Comparison of ENCODE assay signal across 9 cellular contexts in genomic region chr10:124419635-124420034, GRCh38. TPM values are rescaled to one million over a fixed set of nuclear protein-coding genes. Genes with fewer than 3 reads are reported as not detected.
A peak's percentile ranks its signal among the peaks of the same experiment; 100 is the strongest.
DNase-seq lines count a peak whose midpoint lies in the region; ATAC-seq and TF ChIP-seq lines count a peak whose summit lies in the region.
"Had no signal": no experiment of that assay in that cellular context is flagged by ENCODE, and none has a peak within 500 bp of the region (broad histone marks: within the 10 kb centered on the region; RNA-seq: fewer than 3 reads in every experiment).

No MANE protein-coding gene starts in this region.

- TF ChIP-seq CTCF in glutamatergic neuron (IDR thresholded peaks at IDR 0.05; ENCODE audit: partially characterized antibody, unreplicated experiment) (no peak), spleen (IDR thresholded peaks at IDR 0.05 in 8 of 11, conservative IDR thresholded peaks at IDR 0.05 in 3 of 11) (no peak)

- no peaks in the 10 kb centered on the region for H3K9me3 ChIP-seq in spleen
- H3K9me3 ChIP-seq: thoracic aorta had no signal

- no peaks in the 10 kb centered on the region for H3K36me3 Mint-ChIP-seq in activated naive CD4-positive, alpha-beta T cell treated with anti-CD3 and anti-CD28 coated beads, Interleukin-2, amount 50 U/mL, for 24 hours
- no peaks in the 10 kb centered on the region for H3K36me3 Mint-ChIP-seq in activated naive CD4-positive, alpha-beta T cell treated with anti-CD3 and anti-CD28 coated beads, Interleukin-2, amount 50 U/mL, for 72 hours
- H3K36me3 Mint-ChIP-seq in T-cell: no peaks in the 10 kb centered on the region
- H3K36me3 Mint-ChIP-seq in glutamatergic neuron (ENCODE audit: unreplicated experiment): no peaks in the 10 kb centered on the region

- peak overlapping the region in 4 of 8 donors; percentile 85 to 93 (median 90) for H3K4me3 ChIP-seq in spleen

- WGBS in spleen, 5 donors: 85 to 91% (median 88%) methylated on average over 10 of the region's 10 CpGs

- no peak for DNase-seq in activated naive CD4-positive, alpha-beta T cell treated with anti-CD3 and anti-CD28 coated beads, Interleukin-2, amount 50 U/mL, for 72 hours (ENCODE audit: low spot score in 2 of 2)
- DNase-seq in T-cell (no peak), glutamatergic neuron (no peak), spleen (peak; percentile 84), NCI-H1694 treated with DMSO at 0.1 percent for 48 hours (lab: John Stamatoyannopoulos, UW) (no peak), CD1c-positive myeloid dendritic cell (ENCODE audit: extremely low spot score) (no peak)
- DNase-seq in stimulated activated CD8-positive, alpha-beta memory T cell treated with anti-CD3 and anti-CD28 coated beads, Interleukin-4, amount 100 ng/mL, for 48 hours: no peak

- no peak for TF ChIP-seq POLR2A in spleen (IDR thresholded peaks at IDR 0.05)

- intact Hi-C loops in spleen (cut with DNase I; ENCODE audit: low total_unique reads): no loop called here

- peak overlapping the region in 1 of 8 donors; percentile 93 for H3K27ac ChIP-seq in spleen

- ATAC-seq in activated naive CD4-positive, alpha-beta T cell treated with anti-CD3 and anti-CD28 coated beads, Interleukin-2, amount 50 U/mL, for 72 hours: no peak
- ATAC-seq in T-cell (replicated peaks in 1 of 4): no peak

- CTCF ChIA-PET in T-cell (lab: Charles Lee): interaction anchor here in 1 of 2 donors (1.0 to 1.4 kb wide), 2 partner anchors 42 kb away, joined by 3 to 4 read pairs; partner anchors contain the start of gene LHPP

- peaks cover 0 to 50% (median 3%) of the 10 kb centered on the region in 7 donors for H3K27me3 ChIP-seq in spleen (replicated peaks in 1 of 7)

- peaks cover 5 to 46% (median 24%) of the 10 kb centered on the region in 6 donors for H3K4me1 ChIP-seq in spleen

- POLR2A ChIA-PET in T-cell (lab: Charles Lee): interaction anchor here in 1 of 2 donors (1.2 kb wide), 1 partner anchor 42 kb away, joined by 4 read pairs; the partner anchor contains the start of gene LHPP

- no peaks in the 10 kb centered on the region for H3K36me3 ChIP-seq in spleen
- H3K36me3 ChIP-seq: thoracic aorta had no signal

- peaks cover 29% of the 10 kb centered on the region for H3K4me1 Mint-ChIP-seq in activated naive CD4-positive, alpha-beta T cell treated with anti-CD3 and anti-CD28 coated beads, Interleukin-2, amount 50 U/mL, for 24 hours
- H3K4me1 Mint-ChIP-seq in T-cell (peaks cover 24 to 31% (median 25%) of the 10 kb centered on the region in 3 donors), glutamatergic neuron (ENCODE audit: low read depth, unreplicated experiment) (peaks cover 2% of the 10 kb centered on the region)

- peak overlapping the region; percentile 41 for H3K27ac Mint-ChIP-seq in activated naive CD4-positive, alpha-beta T cell treated with anti-CD3 and anti-CD28 coated beads, Interleukin-2, amount 50 U/mL, for 24 hours
- peak overlapping the region in 1 of 2 donors; percentile 79 for H3K27ac Mint-ChIP-seq in activated naive CD4-positive, alpha-beta T cell treated with anti-CD3 and anti-CD28 coated beads, Interleukin-2, amount 50 U/mL, for 72 hours
- H3K27ac Mint-ChIP-seq in T-cell (peak overlapping the region in 1 of 2 donors; percentile 43), glutamatergic neuron (ENCODE audit: unreplicated experiment) (no peak overlapping the region)

- peak overlapping the region; percentile 76 for H3K4me3 Mint-ChIP-seq in activated naive CD4-positive, alpha-beta T cell treated with anti-CD3 and anti-CD28 coated beads, Interleukin-2, amount 50 U/mL, for 24 hours
- H3K4me3 Mint-ChIP-seq in T-cell: peak overlapping the region; percentile 76 to 82 (median 77)
- H3K4me3 Mint-ChIP-seq in glutamatergic neuron (ENCODE audit: unreplicated experiment): peak overlapping the region; percentile 63

- H3K27me3 Mint-ChIP-seq in activated naive CD4-positive, alpha-beta T cell treated with anti-CD3 and anti-CD28 coated beads, Interleukin-2, amount 50 U/mL, for 24 hours: peaks cover 2% of the 10 kb centered on the region
- H3K27me3 Mint-ChIP-seq in T-cell: peaks cover 8 to 13% of the 10 kb centered on the region in 2 donors
- peaks cover 4% of the 10 kb centered on the region for H3K27me3 Mint-ChIP-seq in glutamatergic neuron (ENCODE audit: unreplicated experiment)

- H3K9me3 Mint-ChIP-seq in activated naive CD4-positive, alpha-beta T cell treated with anti-CD3 and anti-CD28 coated beads, Interleukin-2, amount 50 U/mL, for 24 hours: no peaks in the 10 kb centered on the region
- H3K9me3 Mint-ChIP-seq in activated naive CD4-positive, alpha-beta T cell treated with anti-CD3 and anti-CD28 coated beads, Interleukin-2, amount 50 U/mL, for 72 hours: no peaks in the 10 kb centered on the region
- H3K9me3 Mint-ChIP-seq in T-cell (no peaks in the 10 kb centered on the region), glutamatergic neuron (ENCODE audit: unreplicated experiment) (peaks cover 8% of the 10 kb centered on the region)

RNA-seq across cellular contexts. Expression of gene OAT, which starts 0.9 kb away (rescaled TPM):
- 10 to 100 TPM; 24.2 to 39.3 TPM for total RNA-seq in activated naive CD4-positive, alpha-beta T cell treated with anti-CD3 and anti-CD28 coated beads, Interleukin-2, amount 50 U/mL, for 72 hours
- total RNA-seq in T-cell (10 to 100 TPM; 23.2 to 42.5 (median 38.1) TPM), glutamatergic neuron (ENCODE audit: unreplicated experiment) (49.2 TPM), spleen (10 to 100 TPM; 42.4 to 63.0 (median 52.7) TPM)
- 10 to 100 TPM; 22.1 to 32.5 (median 26.5) TPM for polyA plus RNA-seq in spleen

RNA-seq across cellular contexts. Expression of gene NKX1-2, which starts 30.2 kb away (rescaled TPM):
- not detected for total RNA-seq in activated naive CD4-positive, alpha-beta T cell treated with anti-CD3 and anti-CD28 coated beads, Interleukin-2, amount 50 U/mL, for 72 hours
- total RNA-seq in T-cell: under 1 TPM in 1 of 5 donors, not detected in 4; 0.12 TPM
- total RNA-seq in glutamatergic neuron (ENCODE audit: unreplicated experiment): 0.59 TPM
- total RNA-seq in spleen: not detected
- not detected for polyA plus RNA-seq in spleen
- total RNA-seq: thoracic aorta had no signal

RNA-seq across cellular contexts. Expression of gene LHPP, which starts 42.0 kb away (rescaled TPM):
- 10 to 100 TPM; 12.5 to 13.0 TPM for total RNA-seq in activated naive CD4-positive, alpha-beta T cell treated with anti-CD3 and anti-CD28 coated beads, Interleukin-2, amount 50 U/mL, for 72 hours
- total RNA-seq in T-cell (10 to 100 TPM; 13.2 to 27.4 (median 22.3) TPM), glutamatergic neuron (ENCODE audit: unreplicated experiment) (6.0 TPM), spleen (10 to 100 TPM; 16.8 to 27.9 (median 24.2) TPM)
- polyA plus RNA-seq in spleen: 10 to 100 TPM; 18.1 to 36.8 (median 21.4) TPM
